In genomic region chr10:78755075-78755695, GRCh38 we compare ENCODE assay signal across 27 cellular contexts.
DNase-seq lines count a peak whose midpoint lies in the region; ATAC-seq, FAIRE-seq and TF ChIP-seq lines count a peak whose summit lies in the region.
"Had no signal": no experiment of that assay in that cellular context is flagged by ENCODE, and none has a peak within 500 bp of the region (broad histone marks: within the 10 kb centered on the region; RNA-seq: fewer than 3 reads in every experiment).

No MANE protein-coding gene starts in this region.

- FAIRE-seq in kidney (lab: Jason Lieb, UNC): no peak
- FAIRE-seq: GM12891 had no signal

- H3K27me3 Mint-ChIP-seq in neural progenitor cell (ENCODE audit: insufficient read depth, low read depth): peaks cover 15% of the 10 kb centered on the region

- ATAC-seq in GM18867 (IDR thresholded peaks at IDR 0.05; ENCODE audit: unreplicated experiment): no peak
- ATAC-seq in GM18505 (IDR thresholded peaks at IDR 0.05; ENCODE audit: unreplicated experiment): no peak
- ATAC-seq: gastroesophageal sphincter; stimulated activated effector memory CD8-positive, alpha-beta T cell treated with anti-CD3 and anti-CD28 coated beads, Interleukin-12 subunit alpha, Interleukin-12 subunit beta, amount 100 ng/mL, for 72 hours had no signal

- H4K20me1 ChIP-seq in BLaER1 treated with 17β-estradiol and CSF1 and Interleukin-3, amounts not matched to agents 10 nM and 100 nM: no peaks in the 10 kb centered on the region
- H4K20me1 ChIP-seq in neural progenitor cell (ENCODE audit: low read depth): no peaks in the 10 kb centered on the region

- no peaks in the 10 kb centered on the region for H3K36me3 Mint-ChIP-seq in neural progenitor cell

- H3K4me3 ChIP-seq in BLaER1 treated with 17β-estradiol and CSF1 and Interleukin-3, amounts not matched to agents 10 nM and 100 nM: no peak overlapping the region
- H3K4me3 ChIP-seq in SJCRH30 (no peak overlapping the region), kidney (ENCODE audit: low read length in 2 of 2) (no peak overlapping the region), neural progenitor cell (no peak overlapping the region)
- H3K4me3 ChIP-seq: dorsolateral prefrontal cortex, gastroesophageal sphincter, HAP-1, transverse colon had no signal

- peak overlapping the region; percentile 52 to 96 (median 90); a peak in 21 of 22 replicates for H3K4me2 ChIP-seq in BLaER1 treated with 17β-estradiol and CSF1 and Interleukin-3, amounts not matched to agents 10 nM and 100 nM
- peak overlapping the region; percentile 11 for H3K4me2 ChIP-seq in neural progenitor cell

- TF ChIP-seq CTCF in kidney (IDR thresholded peaks at IDR 0.05; ENCODE audit: borderline replicate concordance, extremely low read depth, insufficient read depth): no peak
- TF ChIP-seq CTCF in neural progenitor cell (IDR thresholded peaks at IDR 0.05): no peak

- H3K36me3 ChIP-seq in BLaER1 treated with 17β-estradiol and CSF1 and Interleukin-3, amounts not matched to agents 10 nM and 100 nM: no peaks in the 10 kb centered on the region
- H3K36me3 ChIP-seq in SJCRH30 (no peaks in the 10 kb centered on the region), kidney (ENCODE audit: control insufficient read depth in 1 of 2, insufficient read depth in 2 of 2, low read length in 2 of 2) (no peaks in the 10 kb centered on the region), neural progenitor cell (no peaks in the 10 kb centered on the region)
- H3K36me3 ChIP-seq: gastroesophageal sphincter, HAP-1, transverse colon had no signal

- peak overlapping the region; percentile 22 for H2AFZ ChIP-seq in neural progenitor cell (replicated peaks)

- H3K79me2 ChIP-seq in neural progenitor cell (ENCODE audit: low read depth): no peaks in the 10 kb centered on the region

- H3K9ac ChIP-seq in BLaER1 treated with 17β-estradiol and CSF1 and Interleukin-3, amounts not matched to agents 10 nM and 100 nM: peak overlapping the region in 7 of 11 experiments; percentile 2 to 57 (median 26); a peak in 11 of 22 replicates
- H3K9ac ChIP-seq in kidney (ENCODE audit: low read length in 2 of 2): no peak overlapping the region
- no peak overlapping the region for H3K9ac ChIP-seq in neural progenitor cell

- peaks cover 0 to 11% (median 0%) of the 10 kb centered on the region in 11 experiments; a peak in 2 of 22 replicates for H3K27me3 ChIP-seq in BLaER1 treated with 17β-estradiol and CSF1 and Interleukin-3, amounts not matched to agents 10 nM and 100 nM
- H3K27me3 ChIP-seq in SJCRH30 (no peaks in the 10 kb centered on the region), neural progenitor cell (no peaks in the 10 kb centered on the region)
- H3K27me3 ChIP-seq: dorsolateral prefrontal cortex, gastroesophageal sphincter had no signal

- TF ChIP-seq POLR2A in GM18505 (IDR thresholded peaks at IDR 0.05; ENCODE audit: borderline replicate concordance, extremely low read depth, insufficient read depth, insufficient read length): no peak

- H3K27ac ChIP-seq in BLaER1 treated with 17β-estradiol and CSF1 and Interleukin-3, amounts not matched to agents 10 nM and 100 nM: peak overlapping the region in 9 of 11 experiments; percentile 83 to 97 (median 96); a peak in 18 of 22 replicates
- H3K27ac ChIP-seq in SJCRH30: peak overlapping the region; percentile 54
- no peak overlapping the region for H3K27ac ChIP-seq in kidney (ENCODE audit: low read depth in 2 of 2, low read length in 2 of 2)
- no peak overlapping the region for H3K27ac ChIP-seq in neural progenitor cell
- H3K27ac ChIP-seq: transverse colon had no signal

- H3F3A ChIP-seq in neural progenitor cell (ENCODE audit: low read depth): no peaks in the 10 kb centered on the region

- DNase-seq in SJCRH30 (peak; percentile 58 to 86), kidney (peak; percentile 52), neural progenitor cell (ENCODE audit: low spot score) (peak; percentile 38), COLO829 (ENCODE audit: low spot score) (no peak), DMS 273 (lab: John Stamatoyannopoulos, UW; ENCODE audit: unreplicated experiment) (no peak)
- DNase-seq: activated CD4-positive, alpha-beta memory T cell treated with anti-CD3 and anti-CD28 coated beads, Interleukin-2, amount 10 ng/mL, durations not matched to agents 7 days and 5 days; activated CD4-positive, alpha-beta T cell treated with anti-CD3 and anti-CD28 coated beads for 1 hour; activated CD8-positive, alpha-beta memory T cell treated with anti-CD3 and anti-CD28 coated beads, Interleukin-2, amount 50 U/mL, for 48 hours; activated naive CD4-positive, alpha-beta T cell treated with Interleukin-2 at 50 U/mL for 16 hours; cerebellar nuclear complex; COR-L47; Karpas-422; MV-4-11; NCI-H146; NCI-H510A treated with DMSO at 0.1 percent for 48 hours; Right ventricle myocardium superior; stimulated activated CD4-positive, alpha-beta T cell treated with anti-CD3 and anti-CD28 coated beads, Interleukin-15, amount 100 ng/mL, for 24 hours; transverse colon had no signal

- peaks cover 49% of the 10 kb centered on the region for H3K4me1 Mint-ChIP-seq in neural progenitor cell

- H3K27ac Mint-ChIP-seq in neural progenitor cell: peak overlapping the region; percentile 65
- H3K27ac Mint-ChIP-seq: activated CD4-positive, alpha-beta memory T cell treated with anti-CD3 and anti-CD28 coated beads, Interleukin-2, amount 10 ng/mL, durations not matched to agents 7 days and 5 days had no signal

- peaks cover 40 to 91% (median 85%) of the 10 kb centered on the region in 10 experiments for H3K4me1 ChIP-seq in BLaER1 treated with 17β-estradiol and CSF1 and Interleukin-3, amounts not matched to agents 10 nM and 100 nM
- H3K4me1 ChIP-seq in SJCRH30 (peaks cover 27% of the 10 kb centered on the region), kidney (ENCODE audit: control insufficient read depth in 1 of 2, insufficient read depth in 1 of 2, low read depth in 1 of 2, low read length in 2 of 2) (peaks cover 0 to 9% of the 10 kb centered on the region in 2 donors), neural progenitor cell (peaks cover 20% of the 10 kb centered on the region)

- no peaks in the 10 kb centered on the region for H3K9me3 ChIP-seq in BLaER1 treated with 17β-estradiol and CSF1 and Interleukin-3, amounts not matched to agents 10 nM and 100 nM (replicated peaks in 1 of 11)
- no peaks in the 10 kb centered on the region for H3K9me3 ChIP-seq in SJCRH30 (replicated peaks)
- no peaks in the 10 kb centered on the region for H3K9me3 ChIP-seq in kidney (ENCODE audit: control insufficient read depth in 1 of 2, low read length in 2 of 2)
- H3K9me3 ChIP-seq in neural progenitor cell (ENCODE audit: low read depth): no peaks in the 10 kb centered on the region
- H3K9me3 ChIP-seq: gastroesophageal sphincter, HAP-1, transverse colon had no signal

- no peaks in the 10 kb centered on the region for H3K9me3 Mint-ChIP-seq in neural progenitor cell
- H3K9me3 Mint-ChIP-seq: activated CD4-positive, alpha-beta memory T cell treated with anti-CD3 and anti-CD28 coated beads, Interleukin-2, amount 10 ng/mL, durations not matched to agents 7 days and 5 days; activated T-helper 1 cell treated with anti-CD3 and anti-CD28 coated beads, Interleukin-12 subunit alpha, Interleukin-12 subunit beta, Interleukin-2, Interleukin-4 antibody, amounts not matched to agents 30 ng/mL and 10 ng/mL and 1 ng/mL, durations not matched to agents 14 hours and 24 hours and 36 hours; stimulated activated effector memory CD8-positive, alpha-beta T cell treated with anti-CD3 and anti-CD28 coated beads, Interleukin-12 subunit alpha, Interleukin-12 subunit beta, amount 100 ng/mL, for 72 hours had no signal

- intact Hi-C loops in kidney (cut with DNase I): no loop called here

- H3K4me3 Mint-ChIP-seq in neural progenitor cell: no peak overlapping the region
- H3K4me3 Mint-ChIP-seq: activated CD4-positive, alpha-beta memory T cell treated with anti-CD3 and anti-CD28 coated beads, Interleukin-2, amount 10 ng/mL, durations not matched to agents 7 days and 5 days; activated T-helper 1 cell treated with anti-CD3 and anti-CD28 coated beads, Interleukin-12 subunit alpha, Interleukin-12 subunit beta, Interleukin-2, Interleukin-4 antibody, amounts not matched to agents 30 ng/mL and 10 ng/mL and 1 ng/mL, durations not matched to agents 14 hours and 24 hours and 36 hours; stimulated activated effector memory CD8-positive, alpha-beta T cell treated with anti-CD3 and anti-CD28 coated beads, Interleukin-12 subunit alpha, Interleukin-12 subunit beta, amount 100 ng/mL, for 72 hours had no signal

Comparison
In these comparisons a context has a peak if more than half of its experiments do, and no peak if none do; other contexts are left out.
1. H3K27ac ChIP-seq: peak in BLaER1 treated with 17β-estradiol and CSF1 and Interleukin-3, amounts not matched to agents 10 nM and 100 nM (9 of 11) and SJCRH30 (single experiment); none in kidney (0 of 2) and neural progenitor cell (single experiment).
2. H3K9ac ChIP-seq: peak in BLaER1 treated with 17β-estradiol and CSF1 and Interleukin-3, amounts not matched to agents 10 nM and 100 nM (7 of 11); none in kidney (0 of 2) and neural progenitor cell (single experiment).
3. DNase-seq: peak in SJCRH30 (2 of 2), kidney (single experiment) and neural progenitor cell (single experiment); none in COLO829 (single experiment) and DMS 273 (single experiment).